In genomic region chr19:40443131-40443929, GRCh38 we compare ENCODE assay signal across 1 cellular context.
TF ChIP-seq lines count a peak whose summit lies in the region.

No MANE protein-coding gene starts in this region.

TF ChIP-seq in GM12878, 131 proteins besides CTCF, POLR2A, EP300 and RAD21 (continued from another document and continues in another):
- no peak for TF ChIP-seq HSF1 (IDR thresholded peaks at IDR 0.05; ENCODE audit: low read depth, low read length)
- TF ChIP-seq E4F1 (IDR thresholded peaks at IDR 0.05; ENCODE audit: borderline replicate concordance, partially characterized antibody): no peak
- no peak for TF ChIP-seq BCL11A (IDR thresholded peaks at IDR 0.05; ENCODE audit: low read depth, low read length)
- TF ChIP-seq CUX1 (IDR thresholded peaks at IDR 0.05; ENCODE audit: insufficient replicate concordance, low read depth, low read length): no peak
- peak; percentile 81 for TF ChIP-seq PKNOX1 (IDR thresholded peaks at IDR 0.05)
- peak; percentile 89; the same call in 1 of the 2 replicates for TF ChIP-seq TARDBP (IDR thresholded peaks at IDR 0.05; ENCODE audit: borderline replicate concordance)
- TF ChIP-seq ELK1 (IDR thresholded peaks at IDR 0.05; ENCODE audit: low read depth, low read length): no peak
- no peak; the same call in 1 of the 2 replicates for TF ChIP-seq FOXM1 (IDR thresholded peaks at IDR 0.05; ENCODE audit: low read depth, low read length)
- TF ChIP-seq CREB1 (IDR thresholded peaks at IDR 0.05; ENCODE audit: low read depth): peak; percentile 95
- TF ChIP-seq ATF7 (IDR thresholded peaks at IDR 0.05; ENCODE audit: low read depth): no peak
- no peak for TF ChIP-seq EED (IDR thresholded peaks at IDR 0.05; ENCODE audit: low read depth)
- no peak for TF ChIP-seq CHD1 (IDR thresholded peaks at IDR 0.05; ENCODE audit: low read depth, low read length)
- TF ChIP-seq MTA2 (IDR thresholded peaks at IDR 0.05; ENCODE audit: low read depth): 0 out of 2 replicates have a peak, but pooled peaks have one; percentile 7
- no peak for TF ChIP-seq SREBF2 (IDR thresholded peaks at IDR 0.05; ENCODE audit: low read length)
- TF ChIP-seq ZBTB40 (IDR thresholded peaks at IDR 0.05; ENCODE audit: borderline replicate concordance): no peak; the same call in 1 of the 2 replicates
- no peak for TF ChIP-seq ATF3 (IDR thresholded peaks at IDR 0.05; ENCODE audit: borderline replicate concordance, extremely low read depth, low read depth, low read length)
- peak; percentile 60; the same call in 1 of the 2 replicates for TF ChIP-seq PAX5 (IDR thresholded peaks at IDR 0.05; ENCODE audit: borderline replicate concordance, low read depth, low read length)
- no peak for TF ChIP-seq ZNF592 (IDR thresholded peaks at IDR 0.05)
- peak; percentile 93 for TF ChIP-seq TCF3 (IDR thresholded peaks at IDR 0.05; ENCODE audit: borderline replicate concordance, insufficient read depth, low read depth, low read length)
- TF ChIP-seq MYC (IDR thresholded peaks at IDR 0.05; ENCODE audit: insufficient read depth, insufficient read length, insufficient replicate concordance, low read length, severe bottlenecking): no peak
- no peak for TF ChIP-seq ZNF217 (IDR thresholded peaks at IDR 0.05)
- TF ChIP-seq ATF2 (IDR thresholded peaks at IDR 0.05; ENCODE audit: low read length): no peak
- TF ChIP-seq POU2F2 (IDR thresholded peaks at IDR 0.05; ENCODE audit: borderline replicate concordance, low read depth, low read length): peak; percentile 73; the same call in 2 of the 3 replicates
- TF ChIP-seq SMARCA5 (IDR thresholded peaks at IDR 0.05): no peak
- TF ChIP-seq BACH1 (IDR thresholded peaks at IDR 0.05; ENCODE audit: borderline replicate concordance): peak; percentile 50; the same call in 1 of the 2 replicates
- TF ChIP-seq MAX (IDR thresholded peaks at IDR 0.05; ENCODE audit: low read depth, low read length): no peak; the same call in 1 of the 2 replicates
- peak; percentile 53; the same call in 1 of the 2 replicates for TF ChIP-seq TAF1 (IDR thresholded peaks at IDR 0.05; ENCODE audit: borderline replicate concordance, low read depth, low read length)
- no peak for TF ChIP-seq CBX3 (IDR thresholded peaks at IDR 0.05; ENCODE audit: borderline replicate concordance, low read depth)
- peak; percentile 40 for TF ChIP-seq MEF2B (IDR thresholded peaks at IDR 0.05; ENCODE audit: partially characterized antibody, poor library complexity, severe bottlenecking)
- no peak for TF ChIP-seq MTA3 (IDR thresholded peaks at IDR 0.05; ENCODE audit: borderline replicate concordance, low read length)
- TF ChIP-seq POLR2AphosphoS2 (IDR thresholded peaks at IDR 0.05; ENCODE audit: low read depth, low read length): peak; percentile 35; the same call in 1 of the 2 replicates
- TF ChIP-seq SMC3 (IDR thresholded peaks at IDR 0.05; ENCODE audit: borderline replicate concordance, low read length): no peak
- no peak for TF ChIP-seq EGR1 (IDR thresholded peaks at IDR 0.05; ENCODE audit: borderline replicate concordance in 1 of 2, low read depth in 2 of 2, low read length in 2 of 2)
